10 cellular contexts compared by ENCODE assay signal in genomic region chr6:100078509-100078908, GRCh38.
A peak's percentile ranks its signal among the peaks of the same experiment; 100 is the strongest.
DNase-seq lines count a peak whose midpoint lies in the region; ATAC-seq, FAIRE-seq and TF ChIP-seq lines count a peak whose summit lies in the region.
"Had no signal": no experiment of that assay in that cellular context is flagged by ENCODE, and none has a peak within 500 bp of the region (broad histone marks: within the 10 kb centered on the region; RNA-seq: fewer than 3 reads in every experiment).

No MANE protein-coding gene starts in this region.

- H3K27ac Mint-ChIP-seq in activated naive CD8-positive, alpha-beta T cell treated with anti-CD3 and anti-CD28 coated beads, Interleukin-2, amount 50 U/mL, for 24 hours, result no peak overlapping the region
- no peak overlapping the region for H3K27ac Mint-ChIP-seq in activated naive CD8-positive, alpha-beta T cell treated with anti-CD3 and anti-CD28 coated beads for 36 hours

- H3K27me3 Mint-ChIP-seq in activated naive CD8-positive, alpha-beta T cell treated with anti-CD3 and anti-CD28 coated beads, Interleukin-2, amount 50 U/mL, for 24 hours, result peaks cover 9% of the 10 kb centered on the region
- peaks cover 2% of the 10 kb centered on the region for H3K27me3 Mint-ChIP-seq in activated naive CD8-positive, alpha-beta T cell treated with anti-CD3 and anti-CD28 coated beads for 36 hours

- H2AFZ ChIP-seq in fibroblast of lung (ENCODE audit: low read length), result no peak overlapping the region
- H2AFZ ChIP-seq: parathyroid adenoma had no signal

- H3K27me3 ChIP-seq in fibroblast of lung (ENCODE audit: control insufficient read depth, insufficient read depth, low read length), result no peaks in the 10 kb centered on the region

- no peaks in the 10 kb centered on the region for H3K4me1 ChIP-seq in fibroblast of lung (ENCODE audit: control insufficient read depth, extremely low read depth, insufficient read depth, low read length)
- H3K4me1 ChIP-seq: parathyroid adenoma had no signal

- DNase-seq in activated naive CD8-positive, alpha-beta T cell treated with anti-CD3 and anti-CD28 coated beads, Interleukin-2, amount 50 U/mL, for 24 hours, result no peak
- no peak for DNase-seq in activated naive CD8-positive, alpha-beta T cell treated with anti-CD3 and anti-CD28 coated beads for 36 hours
- DNase-seq in NB4 (ENCODE audit: low read depth) (peak; percentile 30), fibroblast of lung (ENCODE audit: low read depth in 2 of 2) (peak; percentile 6 to 46), urothelium cell line (ENCODE audit: low spot score) (peak; percentile 37), CD1c-positive myeloid dendritic cell (ENCODE audit: extremely low spot score) (no peak)
- DNase-seq in activated CD8-positive, alpha-beta memory T cell treated with anti-CD3 and anti-CD28 coated beads, Interleukin-2, amount 50 U/mL, for 48 hours, result no peak
- DNase-seq: NCI-H187 treated with DMSO at 0.1 percent for 48 hours had no signal

- no peaks in the 10 kb centered on the region for H3K9me3 ChIP-seq in fibroblast of lung (ENCODE audit: control insufficient read depth, insufficient read depth, low read depth, low read length)

- H4K20me1 ChIP-seq in fibroblast of lung (ENCODE audit: control insufficient read depth, extremely low read depth, insufficient read depth, low read length), result no peaks in the 10 kb centered on the region

- H3K4me3 ChIP-seq in NB4 (ENCODE audit: low read depth, low read length) (no peak overlapping the region), fibroblast of lung (replicated peaks in 1 of 4; ENCODE audit: control extremely low read depth in 1 of 4, insufficient read depth in 1 of 4, low read depth in 3 of 4, low read length in 4 of 4) (no peak overlapping the region)

- peak; percentile 46 for ATAC-seq in activated naive CD8-positive, alpha-beta T cell treated with anti-CD3 and anti-CD28 coated beads, Interleukin-2, amount 50 U/mL, for 24 hours
- ATAC-seq in GM21737 (IDR thresholded peaks at IDR 0.05; ENCODE audit: unreplicated experiment), result no peak

- H3K4me3 Mint-ChIP-seq in activated naive CD8-positive, alpha-beta T cell treated with anti-CD3 and anti-CD28 coated beads, Interleukin-2, amount 50 U/mL, for 24 hours, result no peak overlapping the region
- no peak overlapping the region for H3K4me3 Mint-ChIP-seq in activated naive CD8-positive, alpha-beta T cell treated with anti-CD3 and anti-CD28 coated beads for 36 hours

- no peak for FAIRE-seq in urothelium cell line (lab: Jason Lieb, UNC)

- no peaks in the 10 kb centered on the region for H3K4me1 Mint-ChIP-seq in activated naive CD8-positive, alpha-beta T cell treated with anti-CD3 and anti-CD28 coated beads, Interleukin-2, amount 50 U/mL, for 24 hours
- H3K4me1 Mint-ChIP-seq in activated naive CD8-positive, alpha-beta T cell treated with anti-CD3 and anti-CD28 coated beads for 36 hours, result no peaks in the 10 kb centered on the region

- H3K9ac ChIP-seq in fibroblast of lung (ENCODE audit: insufficient read depth, low read length), result no peak overlapping the region
- H3K9ac ChIP-seq: parathyroid adenoma had no signal

- no peaks in the 10 kb centered on the region for H3K36me3 ChIP-seq in fibroblast of lung (ENCODE audit: control insufficient read depth, insufficient read depth, low read length)

- no peaks in the 10 kb centered on the region for H3K9me3 Mint-ChIP-seq in activated naive CD8-positive, alpha-beta T cell treated with anti-CD3 and anti-CD28 coated beads, Interleukin-2, amount 50 U/mL, for 24 hours
- H3K9me3 Mint-ChIP-seq in activated naive CD8-positive, alpha-beta T cell treated with anti-CD3 and anti-CD28 coated beads for 36 hours, result no peaks in the 10 kb centered on the region

- no peak overlapping the region for H3K4me2 ChIP-seq in fibroblast of lung (ENCODE audit: extremely low read depth, insufficient read depth, low read length)

- H3K36me3 Mint-ChIP-seq in activated naive CD8-positive, alpha-beta T cell treated with anti-CD3 and anti-CD28 coated beads, Interleukin-2, amount 50 U/mL, for 24 hours (ENCODE audit: low read depth), result no peaks in the 10 kb centered on the region
- no peaks in the 10 kb centered on the region for H3K36me3 Mint-ChIP-seq in activated naive CD8-positive, alpha-beta T cell treated with anti-CD3 and anti-CD28 coated beads for 36 hours

- no peak for TF ChIP-seq POLR2A in NB4 (IDR thresholded peaks at IDR 0.05; ENCODE audit: extremely low read depth, insufficient read length)

- no peak overlapping the region for H3K27ac ChIP-seq in fibroblast of lung (ENCODE audit: insufficient read depth, low read length)
- H3K27ac ChIP-seq: parathyroid adenoma had no signal

- no peaks in the 10 kb centered on the region for H3K79me2 ChIP-seq in fibroblast of lung (ENCODE audit: control insufficient read depth, insufficient read depth, low read length)
- H3K79me2 ChIP-seq: parathyroid adenoma had no signal

- peak; percentile 50 for TF ChIP-seq CTCF in NB4 (IDR thresholded peaks at IDR 0.05; ENCODE audit: low read depth, low read length)
- peak; percentile 37 to 38 for TF ChIP-seq CTCF in fibroblast of lung (conservative IDR thresholded peaks at IDR 0.05 in 1 of 2, IDR thresholded peaks at IDR 0.05 in 1 of 2; ENCODE audit: low read depth in 1 of 2, low read length in 2 of 2)

Comparison
In these comparisons a context has a peak if more than half of its experiments do, and no peak if none do; other contexts are left out.
1. DNase-seq: peak in NB4 (single experiment), fibroblast of lung (2 of 2) and urothelium cell line (single experiment); none in activated naive CD8-positive, alpha-beta T cell treated with anti-CD3 and anti-CD28 coated beads, Interleukin-2, amount 50 U/mL, for 24 hours (single experiment), activated naive CD8-positive, alpha-beta T cell treated with anti-CD3 and anti-CD28 coated beads for 36 hours (single experiment), CD1c-positive myeloid dendritic cell (single experiment) and activated CD8-positive, alpha-beta memory T cell treated with anti-CD3 and anti-CD28 coated beads, Interleukin-2, amount 50 U/mL, for 48 hours (single experiment).